Comparison of ENCODE assay signal across 19 cellular contexts in the genomic region with DNA sequence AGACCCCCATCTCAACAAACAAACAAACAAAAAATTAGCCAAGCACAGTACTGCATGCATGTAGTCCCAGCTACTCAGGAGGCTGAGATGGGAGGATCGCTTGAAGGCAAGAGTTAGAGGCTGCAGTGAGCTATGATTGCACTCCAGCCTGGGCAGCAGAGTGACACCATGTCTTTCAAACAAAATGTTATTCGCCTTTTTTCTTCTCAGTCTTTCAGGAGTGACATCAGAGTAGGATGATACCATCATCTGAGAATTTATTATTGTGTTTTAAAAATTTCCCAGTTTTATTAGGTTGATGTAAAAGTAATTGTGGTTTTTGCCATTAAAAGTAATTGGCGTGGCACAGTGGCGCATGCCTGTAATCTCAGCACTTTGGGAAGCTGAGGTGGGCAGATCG. TPM values are rescaled to one million over a fixed set of nuclear protein-coding genes. Genes with fewer than 3 reads are reported as not detected.
A peak's percentile ranks its signal among the peaks of the same experiment; 100 is the strongest.
DNase-seq lines count a peak whose midpoint lies in the region; ATAC-seq and TF ChIP-seq lines count a peak whose summit lies in the region.
"Had no signal": no experiment of that assay in that cellular context is flagged by ENCODE, and none has a peak within 500 bp of the region (broad histone marks: within the 10 kb centered on the region; RNA-seq: fewer than 3 reads in every experiment).

No MANE protein-coding gene starts in this region.

- TF ChIP-seq POLR2A in GM18505 (IDR thresholded peaks at IDR 0.05; ENCODE audit: borderline replicate concordance, extremely low read depth, insufficient read depth, insufficient read length) = no peak

- H3K4me2 ChIP-seq in parathyroid adenoma (ENCODE audit: low read length) (no peak overlapping the region), GM23248 (ENCODE audit: unreplicated experiment) (no peak overlapping the region)
- H3K4me2 ChIP-seq: A549, BLaER1, GM23338 had no signal

- no peaks in the 10 kb centered on the region for H3K27me3 Mint-ChIP-seq in activated T-cell treated with anti-CD3 and anti-CD28 coated beads, Interleukin-2, amount 50 U/mL, for 24 hours

- 95 to 98% methylated on average over 5 of the region's 5 CpGs for WGBS in GM23248 (ENCODE audit: low coverage in 1 of 2, low lambda C conversion rate in 2 of 2, missing lambda C conversion rate in 2 of 2), 2 experiments

- H3K4me3 ChIP-seq in HEK293 (ENCODE audit: low read depth, low read length) (no peak overlapping the region), parathyroid adenoma (ENCODE audit: low read depth, low read length) (no peak overlapping the region), GM23248 (no peak overlapping the region)
- H3K4me3 ChIP-seq: A549, BLaER1, GM23338 had no signal

- peaks cover 5% of the 10 kb centered on the region; the same call in 1 of the 2 replicates for H3F3A ChIP-seq in GM23248 (ENCODE audit: insufficient read depth)

- H3K9me3 ChIP-seq in HEK293 (ENCODE audit: control insufficient read depth, insufficient read depth, low read depth, low read length) = no peaks in the 10 kb centered on the region
- no peaks in the 10 kb centered on the region for H3K9me3 ChIP-seq in parathyroid adenoma (ENCODE audit: control insufficient read depth, low read length)
- no peaks in the 10 kb centered on the region for H3K9me3 ChIP-seq in GM23248 (ENCODE audit: low read depth)
- H3K9me3 ChIP-seq: A549, BLaER1 had no signal

- H3K9ac ChIP-seq in parathyroid adenoma (no peak overlapping the region), GM23248 (no peak overlapping the region)
- H3K9ac ChIP-seq: BLaER1 had no signal

- no peaks in the 10 kb centered on the region for H3K9me3 Mint-ChIP-seq in activated T-cell treated with anti-CD3 and anti-CD28 coated beads, Interleukin-2, amount 50 U/mL, for 24 hours
- H3K9me3 Mint-ChIP-seq: CD8-positive, alpha-beta T cell; GM23338; HFFc6 had no signal

- no peak overlapping the region for H3K27ac ChIP-seq in HEK293 (ENCODE audit: extremely low read depth, low read depth, low read length)
- peak overlapping the region; percentile 36 for H3K27ac ChIP-seq in parathyroid adenoma
- no peak overlapping the region for H3K27ac ChIP-seq in GM23248
- H3K27ac ChIP-seq: 22Rv1, A549, BLaER1 had no signal

- peaks cover 85% of the 10 kb centered on the region for H3K36me3 Mint-ChIP-seq in activated T-cell treated with anti-CD3 and anti-CD28 coated beads, Interleukin-2, amount 50 U/mL, for 24 hours (ENCODE audit: low read depth)

- POLR2A ChIA-PET in HEK293 (lab: Yijun Ruan, JAX) = no interaction called here

- no peaks in the 10 kb centered on the region for H3K4me1 ChIP-seq in HEK293 (ENCODE audit: control insufficient read depth, insufficient read depth, low read length)
- peaks cover 9% of the 10 kb centered on the region for H3K4me1 ChIP-seq in parathyroid adenoma
- H3K4me1 ChIP-seq in GM23248 (ENCODE audit: insufficient read depth) = no peaks in the 10 kb centered on the region

- H3K4me1 Mint-ChIP-seq in activated T-cell treated with anti-CD3 and anti-CD28 coated beads, Interleukin-2, amount 50 U/mL, for 24 hours (ENCODE audit: low read depth) = peaks cover 26% of the 10 kb centered on the region

- in situ Hi-C loops in GM23248 (cut with MboI) = no loop called here

- no peak for DNase-seq in activated T-cell treated with anti-CD3 and anti-CD28 coated beads, Interleukin-2, amount 50 U/mL, for 24 hours
- DNase-seq in activated T-cell treated with anti-CD3 and anti-CD28 coated beads, Interleukin-2, amount 50 U/mL, for 1 hour = no peak
- DNase-seq in GM23248 (no peak), DMS 273 treated with DMSO at 0.1 percent for 48 hours (lab: John Stamatoyannopoulos, UW) (no peak)
- DNase-seq: Calu3; CD8-positive, alpha-beta T cell; DMS53; DND-41; HCEC 1CT; HFFc6; KG1 had no signal

- H3K27ac Mint-ChIP-seq in activated T-cell treated with anti-CD3 and anti-CD28 coated beads, Interleukin-2, amount 50 U/mL, for 24 hours = peak overlapping the region; percentile 73
- H3K27ac Mint-ChIP-seq: CD8-positive, alpha-beta T cell; GM23338; HFFc6 had no signal

- 0 out of 2 replicates have a peak, but pooled peaks cover 3% of the 10 kb centered on the region for H4K20me1 ChIP-seq in GM23248 (ENCODE audit: insufficient read depth)

- no peaks in the 10 kb centered on the region for H3K9me2 ChIP-seq in GM23248 (ENCODE audit: insufficient read depth)

- H3K79me2 ChIP-seq in parathyroid adenoma (peaks cover 15% of the 10 kb centered on the region), GM23248 (ENCODE audit: insufficient read depth) (peaks cover 73% of the 10 kb centered on the region)

- H2AFZ ChIP-seq in parathyroid adenoma (no peak overlapping the region), GM23248 (no peak overlapping the region)
- H2AFZ ChIP-seq: GM23338 had no signal

- H3K36me3 ChIP-seq in HEK293 (ENCODE audit: control insufficient read depth in 2 of 2, insufficient read depth in 1 of 2, low read length in 2 of 2) (peaks cover 62 to 77% of the 10 kb centered on the region in 2 experiments), parathyroid adenoma (ENCODE audit: control insufficient read depth, insufficient read depth, low read length) (no peaks in the 10 kb centered on the region), GM23248 (ENCODE audit: low read depth) (peaks cover 60% of the 10 kb centered on the region)

- ATAC-seq in GM18505 (IDR thresholded peaks at IDR 0.05; ENCODE audit: unreplicated experiment) = no peak
- ATAC-seq: A549; CD8-positive, alpha-beta T cell; GM23338 had no signal

- no peak overlapping the region for H3K4me3 Mint-ChIP-seq in activated T-cell treated with anti-CD3 and anti-CD28 coated beads, Interleukin-2, amount 50 U/mL, for 24 hours
- H3K4me3 Mint-ChIP-seq: CD8-positive, alpha-beta T cell; GM23338; HFFc6 had no signal

- TF ChIP-seq CTCF in HEK293 (tag by site-specific recombination; IDR thresholded peaks at IDR 0.05) (no peak), parathyroid adenoma (IDR thresholded peaks at IDR 0.05) (no peak)

- H3K27me3 ChIP-seq in parathyroid adenoma (ENCODE audit: control insufficient read depth, insufficient read depth, low read length) (no peaks in the 10 kb centered on the region), GM23248 (replicated peaks; ENCODE audit: insufficient read depth) (no peaks in the 10 kb centered on the region)
- H3K27me3 ChIP-seq: BLaER1 had no signal

- CTCF ChIA-PET in HEK293 (lab: Yijun Ruan, JAX) = interaction anchor here (0.7 to 6.1 kb wide), 5 partner anchors 9 to 343 kb away, joined by 3 to 81 read pairs (median 5); no protein-coding TSS in a partner anchor

TF ChIP-seq in HEK293, 187 proteins besides CTCF, POLR2A, EP300 and RAD21:
- TF ChIP-seq ZNF629 (tag by site-specific recombination; IDR thresholded peaks at IDR 0.05) (no peak), ZNF184 (tag by site-specific recombination; IDR thresholded peaks at IDR 0.05) (peak; percentile 99)

RNA-seq across cellular contexts. Expression of gene PARK7, which starts 10.8 kb away (rescaled TPM):
- total RNA-seq in GM23248 (2014; rRNA removed; shearing (Covaris generic)) = 191 and 198 TPM in 2 replicates
- 514 and 522 TPM in 2 replicates for polyA plus RNA-seq in GM23248 (2016; fragmentation: Nextera tagmentation; extraction: Ambion mirVana)

RNA-seq across cellular contexts. Expression of gene TNFRSF9, which starts 31.6 kb away (rescaled TPM):
- total RNA-seq in GM23248 (2014; rRNA removed; shearing (Covaris generic)) = 0.13 TPM in 1 of 2 replicates, not detected in the other
- not detected in 2 replicates for polyA plus RNA-seq in GM23248 (2016; fragmentation: Nextera tagmentation; extraction: Ambion mirVana)
- total RNA-seq: GM23338, HFFc6, HT-29 had no signal
- polyA plus RNA-seq: GM23338 had no signal

RNA-seq across cellular contexts. Expression of gene ERRFI1, which starts 53.8 kb away (rescaled TPM):
- total RNA-seq in GM23248 (2014; rRNA removed; shearing (Covaris generic)) = 50.8 and 55.1 TPM in 2 replicates
- 29.7 and 31.3 TPM in 2 replicates for polyA plus RNA-seq in GM23248 (2016; fragmentation: Nextera tagmentation; extraction: Ambion mirVana)
